In the genomic region with DNA sequence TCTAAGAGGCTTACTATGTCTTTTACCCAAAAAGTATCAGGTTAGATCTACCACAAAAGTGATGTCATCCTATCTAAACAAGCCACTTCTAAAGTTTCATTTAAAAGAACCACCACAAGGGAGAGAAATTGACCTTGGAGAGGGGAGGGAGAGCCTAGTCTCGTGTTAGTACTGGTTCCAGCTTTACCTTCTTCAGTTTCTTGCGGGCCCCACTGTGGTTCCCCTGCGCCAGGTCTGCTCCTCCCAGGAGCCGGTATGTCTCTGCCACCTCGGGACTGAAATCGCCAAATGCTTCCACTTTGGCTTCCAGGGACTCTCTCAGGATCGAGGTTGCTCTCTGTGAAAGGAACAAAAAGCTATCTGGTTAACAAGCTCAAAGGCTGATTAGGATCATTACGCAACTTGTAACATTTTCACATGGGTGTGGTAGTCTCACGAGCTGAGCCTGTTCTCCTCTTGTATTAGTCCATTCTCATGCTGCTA, we compare ENCODE assay signal across 16 cellular contexts. TPM values are rescaled to one million over a fixed set of nuclear protein-coding genes. Genes with fewer than 3 reads are reported as not detected.
DNase-seq lines count a peak whose midpoint lies in the region; ATAC-seq and TF ChIP-seq lines count a peak whose summit lies in the region.
"Had no signal": no experiment of that assay in that cellular context is flagged by ENCODE, and none has a peak within 500 bp of the region (broad histone marks: within the 10 kb centered on the region; RNA-seq: fewer than 3 reads in every experiment).

No MANE protein-coding gene starts in this region.

- ATAC-seq in PC-3 = peak; percentile 76
- ATAC-seq: activated CD4-positive, CD25-positive, alpha-beta regulatory T cell treated with anti-CD3 and anti-CD28 coated beads, Interleukin-2, amount 50 U/mL, for 24 hours; sciatic nerve had no signal

- H3K79me2 ChIP-seq in PC-3 (ENCODE audit: low read length) = no peaks in the 10 kb centered on the region

- H3K9me3 ChIP-seq in PC-3 (ENCODE audit: low read length) = no peaks in the 10 kb centered on the region
- H3K9me3 ChIP-seq in skeletal muscle satellite cell (replicated peaks; ENCODE audit: low read length) = no peaks in the 10 kb centered on the region
- H3K9me3 ChIP-seq: SJCRH30, thoracic aorta had no signal

- H3K9ac ChIP-seq in PC-3 (ENCODE audit: low read length) (peak overlapping the region; percentile 20; the same call in 1 of the 2 replicates), skeletal muscle satellite cell (ENCODE audit: low read depth, low read length) (no peak overlapping the region)

- peaks cover 25% of the 10 kb centered on the region for H3K4me1 ChIP-seq in PC-3 (ENCODE audit: insufficient read depth, low read length)
- peaks cover 20% of the 10 kb centered on the region for H3K4me1 ChIP-seq in skeletal muscle satellite cell (ENCODE audit: control insufficient read depth, insufficient read depth, low read length)

- DNase-seq in NCI-H82 (lab: John Stamatoyannopoulos, UW) (peak; percentile 55), NCI-H82 treated with DMSO at 0.1 percent for 48 hours (lab: John Stamatoyannopoulos, UW; ENCODE audit: unreplicated experiment) (no peak), PC-3 (peak; percentile 62), fibroblast of peridontal ligament (ENCODE audit: extremely low read depth) (peak; percentile 25), DMS53 (lab: John Stamatoyannopoulos, UW) (no peak), COR-L47 (lab: John Stamatoyannopoulos, UW) (no peak), NCI-H2081 (lab: John Stamatoyannopoulos, UW) (no peak)
- DNase-seq: DMS79 treated with DMSO at 0.1 percent for 48 hours, NCI-H1092, NCI-H524, SJCRH30 had no signal

- H3K4me2 ChIP-seq in PC-3 (ENCODE audit: low read length) (peak overlapping the region; percentile 77), skeletal muscle satellite cell (ENCODE audit: low read length) (peak overlapping the region; percentile 19)

- TF ChIP-seq CTCF in PC-3 (conservative IDR thresholded peaks at IDR 0.05; ENCODE audit: low read depth, low read length) = 0 out of 2 replicates have a peak, but pooled peaks have one; percentile 9

- intact Hi-C loops in PC-3 (cut with micrococcal nuclease) = no loop called here

- POLR2A ChIA-PET in PC-3 (lab: Charles Lee; ENCODE audit: unreplicated experiment) = no interaction called here

- H3K27ac ChIP-seq in PC-3 (ENCODE audit: low read length) = peak overlapping the region; percentile 88
- H3K27ac ChIP-seq: cardiac muscle cell, SJCRH30, thoracic aorta had no signal

- no peaks in the 10 kb centered on the region for H4K20me1 ChIP-seq in PC-3 (ENCODE audit: low read length)

- CTCF ChIA-PET in PC-3 (lab: Charles Lee) = interaction anchor here (0.7 kb wide), 1 partner anchor 47 kb away, joined by 3 read pairs; no protein-coding TSS in a partner anchor

- no peaks in the 10 kb centered on the region for H3K9me2 ChIP-seq in PC-3 (replicated peaks; ENCODE audit: low read length)

- H3K27me3 ChIP-seq in PC-3 (ENCODE audit: low read length) (no peaks in the 10 kb centered on the region), skeletal muscle satellite cell (ENCODE audit: control insufficient read depth, insufficient read depth, low read length) (no peaks in the 10 kb centered on the region)
- H3K27me3 ChIP-seq: cardiac muscle cell, SJCRH30 had no signal

- H3K4me3 ChIP-seq in PC-3 (ENCODE audit: low read length) (peak overlapping the region; percentile 35; the same call in 1 of the 2 replicates), skeletal muscle satellite cell (ENCODE audit: low read length) (no peak overlapping the region)
- H3K4me3 ChIP-seq: cardiac muscle cell, SJCRH30, thoracic aorta had no signal

- H2AFZ ChIP-seq in PC-3 (ENCODE audit: low read length) = peak overlapping the region; percentile 60

- no peaks in the 10 kb centered on the region for H3F3A ChIP-seq in PC-3 (ENCODE audit: low read length, unreplicated experiment)

- H3K36me3 ChIP-seq in PC-3 (ENCODE audit: low read depth, low read length) = no peaks in the 10 kb centered on the region
- peaks cover 19% of the 10 kb centered on the region for H3K36me3 ChIP-seq in skeletal muscle satellite cell (ENCODE audit: insufficient read depth, low read length)
- H3K36me3 ChIP-seq: cardiac muscle cell had no signal

- BruUV-seq in PC-3 (replicated peaks; lab: Mats Ljungman, UMichigan) = no TSS peak

RNA-seq across cellular contexts. Expression of gene SYNM, which starts 51.1 kb away (rescaled TPM):
- total RNA-seq in PC-3 (2014; rRNA removed) = 9.9 and 15.6 TPM in 2 replicates
- total RNA-seq in skeletal muscle satellite cell (2012; rRNA removed) = 0.66 and 1.0 TPM in 2 replicates

Comparison
In these comparisons a context has a peak if more than half of its experiments do, and no peak if none do; other contexts are left out.
1. DNase-seq: peak in NCI-H82 (single experiment), PC-3 (single experiment) and fibroblast of peridontal ligament (single experiment); none in NCI-H82 treated with DMSO at 0.1 percent for 48 hours (single experiment), DMS53 (single experiment), COR-L47 (single experiment) and NCI-H2081 (0 of 2).